Comparison of ENCODE assay signal across 16 cellular contexts in the genomic region with DNA sequence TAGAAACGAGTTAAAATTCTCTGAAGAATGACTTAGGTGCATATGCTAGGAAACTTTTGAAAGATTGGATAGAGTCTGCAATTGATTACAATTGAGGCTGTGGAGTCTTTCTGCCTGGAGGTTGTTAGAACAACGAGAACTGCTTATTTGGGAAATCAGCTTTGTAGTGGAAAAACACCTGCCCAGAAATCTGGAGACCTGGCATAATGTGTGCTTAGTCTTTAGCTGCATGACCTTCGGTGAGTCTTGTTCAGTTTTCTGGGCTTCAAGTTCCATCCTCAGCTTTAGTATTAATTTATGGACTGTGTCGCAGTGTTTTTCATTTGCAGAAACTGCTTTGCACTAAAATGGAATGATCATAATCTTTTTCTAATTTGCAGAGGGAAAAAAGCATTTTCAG.
"Had no signal": no experiment of that assay in that cellular context is flagged by ENCODE, and none has a peak within 500 bp of the region (broad histone marks: within the 10 kb centered on the region; RNA-seq: fewer than 3 reads in every experiment).

No MANE protein-coding gene starts in this region.

- H3K27me3 ChIP-seq: esophagus muscularis mucosa, sigmoid colon had no signal

- H3K27ac Mint-ChIP-seq: activated B cell treated with CpG ODN at 0.5 μM for 24 hours; activated CD4-positive, alpha-beta T cell treated with anti-CD3 and anti-CD28 coated beads, Interleukin-2, amount 10 ng/mL, durations not matched to agents 24 days and 14 days; stimulated activated effector memory CD8-positive, alpha-beta T cell treated with anti-CD3 and anti-CD28 coated beads, Interleukin-12 subunit alpha, Interleukin-12 subunit beta, amount 100 ng/mL, for 72 hours; T-helper 2 cell treated with Interferon-gamma antibody and Interleukin-4, amounts not matched to agents 5 μg/mL and 100 μg/mL, for 36 hours had no signal

- H3K27me3 Mint-ChIP-seq: activated B cell treated with CpG ODN at 0.5 μM for 24 hours; activated CD4-positive, alpha-beta T cell treated with anti-CD3 and anti-CD28 coated beads, Interleukin-2, amount 10 ng/mL, durations not matched to agents 24 days and 14 days; central memory CD8-positive, alpha-beta T cell had no signal

- H3K36me3 ChIP-seq: esophagus muscularis mucosa, lower lobe of right lung, sigmoid colon had no signal

- DNase-seq: activated B cell treated with CpG ODN at 0.5 μM for 24 hours; activated CD4-positive, alpha-beta T cell treated with anti-CD3 and anti-CD28 coated beads, Interleukin-2, amount 10 ng/mL, durations not matched to agents 24 days and 14 days; activated naive CD4-positive, alpha-beta T cell treated with Interleukin-2 at 50 U/mL for 16 hours; amniotic stem cell; effector CD4-positive, alpha-beta T cell; kidney glomerular epithelial cell; lower lobe of right lung; midbrain; nucleus accumbens; sigmoid colon; stimulated activated CD4-positive, alpha-beta T cell treated with anti-CD3 and anti-CD28 coated beads, Interleukin-1b, Interleukin-23, amount 100 ng/mL, for 48 hours had no signal

- H3K9me3 Mint-ChIP-seq: activated B cell treated with CpG ODN at 0.5 μM for 24 hours; activated CD4-positive, alpha-beta T cell treated with anti-CD3 and anti-CD28 coated beads, Interleukin-2, amount 10 ng/mL, durations not matched to agents 24 days and 14 days; central memory CD8-positive, alpha-beta T cell; stimulated activated effector memory CD8-positive, alpha-beta T cell treated with anti-CD3 and anti-CD28 coated beads, Interleukin-12 subunit alpha, Interleukin-12 subunit beta, amount 100 ng/mL, for 72 hours; T-helper 2 cell treated with Interferon-gamma antibody and Interleukin-4, amounts not matched to agents 5 μg/mL and 100 μg/mL, for 36 hours had no signal

- H3K9me3 ChIP-seq: esophagus muscularis mucosa, lower lobe of right lung, sigmoid colon had no signal

- H3K4me3 ChIP-seq: coronary artery, esophagus muscularis mucosa, lower lobe of right lung, sigmoid colon had no signal

- ATAC-seq: lower lobe of right lung; stimulated activated effector memory CD8-positive, alpha-beta T cell treated with anti-CD3 and anti-CD28 coated beads, Interleukin-12 subunit alpha, Interleukin-12 subunit beta, amount 100 ng/mL, for 72 hours had no signal

- H3K4me3 Mint-ChIP-seq: activated B cell treated with CpG ODN at 0.5 μM for 24 hours; activated CD4-positive, alpha-beta T cell treated with anti-CD3 and anti-CD28 coated beads, Interleukin-2, amount 10 ng/mL, durations not matched to agents 24 days and 14 days; central memory CD8-positive, alpha-beta T cell; stimulated activated effector memory CD8-positive, alpha-beta T cell treated with anti-CD3 and anti-CD28 coated beads, Interleukin-12 subunit alpha, Interleukin-12 subunit beta, amount 100 ng/mL, for 72 hours; T-helper 2 cell treated with Interferon-gamma antibody and Interleukin-4, amounts not matched to agents 5 μg/mL and 100 μg/mL, for 36 hours had no signal

- H3K36me3 Mint-ChIP-seq: stimulated activated effector memory CD8-positive, alpha-beta T cell treated with anti-CD3 and anti-CD28 coated beads, Interleukin-12 subunit alpha, Interleukin-12 subunit beta, amount 100 ng/mL, for 72 hours had no signal
